Comparison of ENCODE assay signal across 9 cellular contexts in genomic region chr2:179898873-179899272, GRCh38. TPM values are rescaled to one million over a fixed set of nuclear protein-coding genes. Genes with fewer than 3 reads are reported as not detected.
A peak's percentile ranks its signal among the peaks of the same experiment; 100 is the strongest.
DNase-seq lines count a peak whose midpoint lies in the region; ATAC-seq and TF ChIP-seq lines count a peak whose summit lies in the region.
"Had no signal": no experiment of that assay in that cellular context is flagged by ENCODE, and none has a peak within 500 bp of the region (broad histone marks: within the 10 kb centered on the region; RNA-seq: fewer than 3 reads in every experiment).

No MANE protein-coding gene starts in this region.

- CTCF ChIA-PET in CD8-positive, alpha-beta T cell (lab: Charles Lee) = no interaction called here

- H3K27me3 ChIP-seq in colonic mucosa = no peaks in the 10 kb centered on the region
- no peaks in the 10 kb centered on the region for H3K27me3 ChIP-seq in CD8-positive, alpha-beta T cell (ENCODE audit: insufficient read depth, low read length)

- no peaks in the 10 kb centered on the region for H3K4me1 ChIP-seq in colonic mucosa
- no peaks in the 10 kb centered on the region for H3K4me1 ChIP-seq in CD8-positive, alpha-beta T cell (ENCODE audit: insufficient read depth, low read length)

- H3K36me3 ChIP-seq in colonic mucosa = no peaks in the 10 kb centered on the region
- no peaks in the 10 kb centered on the region for H3K36me3 ChIP-seq in CD8-positive, alpha-beta T cell (ENCODE audit: insufficient read depth, low read length)

- DNase-seq in ACHN (peak; percentile 48), NCI-H446 (lab: John Stamatoyannopoulos, UW) (peak; percentile 1 to 33), colonic mucosa (peak; percentile 40), stromal cell of bone marrow (ENCODE audit: low read depth) (peak; percentile 4), NCI-H2107 (lab: John Stamatoyannopoulos, UW) (no peak)
- no peak for DNase-seq in CD8-positive, alpha-beta T cell

- no peak overlapping the region for H3K4me3 ChIP-seq in colonic mucosa
- no peak overlapping the region for H3K4me3 ChIP-seq in CD8-positive, alpha-beta T cell (ENCODE audit: low read depth, low read length)

- ATAC-seq in HG02852 (IDR thresholded peaks at IDR 0.05; ENCODE audit: unreplicated experiment) = peak; percentile 84
- no peak for ATAC-seq in CD8-positive, alpha-beta T cell

- TF ChIP-seq CTCF in GM12874 (IDR thresholded peaks at IDR 0.05; ENCODE audit: insufficient read depth, low read depth, low read length) (peak; percentile 39; the same call in 1 of the 2 replicates), colonic mucosa (IDR thresholded peaks at IDR 0.05) (peak; percentile 23)
- TF ChIP-seq CTCF in CD8-positive, alpha-beta T cell (IDR thresholded peaks at IDR 0.05) = no peak

- in situ Hi-C loops in ACHN (cut with HindIII; ENCODE audit: low pct_ligation_motif_present, low pct_unique_long_range_greater_than_20kb, low sequenced_read_pairs) = no loop called here

- peaks cover 3% of the 10 kb centered on the region for H3K9me3 Mint-ChIP-seq in CD8-positive, alpha-beta T cell

- H3K27ac ChIP-seq in colonic mucosa = no peak overlapping the region
- no peak overlapping the region for H3K27ac ChIP-seq in CD8-positive, alpha-beta T cell (ENCODE audit: low read depth, low read length)

- no peaks in the 10 kb centered on the region for H3K36me3 Mint-ChIP-seq in CD8-positive, alpha-beta T cell
- H3K36me3 Mint-ChIP-seq: IgD-negative memory B cell had no signal

- no peak overlapping the region for H3K9ac ChIP-seq in colonic mucosa (ENCODE audit: low read depth in 2 of 2, low read length in 2 of 2)

- POLR2A ChIA-PET in CD8-positive, alpha-beta T cell (lab: Charles Lee) = no interaction called here

- no peaks in the 10 kb centered on the region for H3K27me3 Mint-ChIP-seq in CD8-positive, alpha-beta T cell (ENCODE audit: low read depth)

- H3K27ac Mint-ChIP-seq in CD8-positive, alpha-beta T cell = no peak overlapping the region
- H3K27ac Mint-ChIP-seq: IgD-negative memory B cell had no signal

- H3K9me3 ChIP-seq in colonic mucosa = no peaks in the 10 kb centered on the region
- no peaks in the 10 kb centered on the region for H3K9me3 ChIP-seq in CD8-positive, alpha-beta T cell (ENCODE audit: low read length)

- no peak overlapping the region for H3K4me3 Mint-ChIP-seq in CD8-positive, alpha-beta T cell
- H3K4me3 Mint-ChIP-seq: IgD-negative memory B cell had no signal

- intact Hi-C loops in colonic mucosa (cut with DNase I) = no loop called here
- intact Hi-C loops in CD8-positive, alpha-beta T cell (cut with DNase I, micrococcal nuclease) = no loop called here

- no peaks in the 10 kb centered on the region for H3K4me1 Mint-ChIP-seq in CD8-positive, alpha-beta T cell (ENCODE audit: low read depth)
- H3K4me1 Mint-ChIP-seq: IgD-negative memory B cell had no signal

RNA-seq across cellular contexts. Expression of gene ZNF385B, which starts 37.5 kb away (rescaled TPM):
- under 1 TPM; 0.10 to 0.69 TPM for total RNA-seq in colonic mucosa
- not detected for total RNA-seq in CD8-positive, alpha-beta T cell

Comparison
In these comparisons a context has a peak if more than half of its experiments do, and no peak if none do; other contexts are left out.
1. DNase-seq: peak in ACHN (single experiment), NCI-H446 (2 of 2), colonic mucosa (single experiment) and stromal cell of bone marrow (single experiment); none in CD8-positive, alpha-beta T cell (0 of 7) and NCI-H2107 (single experiment).